In genomic region chr11:1574256-1575242, GRCh38 we compare ENCODE assay signal across 8 cellular contexts. TPM values are rescaled to one million over a fixed set of nuclear protein-coding genes. Genes with fewer than 3 reads are reported as not detected.
DNase-seq lines count a peak whose midpoint lies in the region; ATAC-seq and TF ChIP-seq lines count a peak whose summit lies in the region.

No MANE protein-coding gene starts in this region.

- H3K27ac Mint-ChIP-seq in progenitor cell of endocrine pancreas, result no peak overlapping the region

- no peaks in the 10 kb centered on the region for H3F3A ChIP-seq in SK-N-SH (replicated peaks; ENCODE audit: insufficient read depth)

- peak; percentile 60 for DNase-seq in Daoy (ENCODE audit: low read depth)
- peak; percentile 45 for DNase-seq in HK-2 (ENCODE audit: unreplicated experiment)
- peak; percentile 89 for DNase-seq in SK-N-SH
- peak; percentile 82 for DNase-seq in left ventricle myocardium superior
- peak; percentile 62 for DNase-seq in progenitor cell of endocrine pancreas (ENCODE audit: low spot score, unreplicated experiment)

- no peaks in the 10 kb centered on the region for H3K9me2 ChIP-seq in SK-N-SH

- H3K4me1 ChIP-seq in SK-N-SH (ENCODE audit: control insufficient read depth in 1 of 2, insufficient read depth in 2 of 2, low read depth in 1 of 2, low read length in 1 of 2), result peaks cover 0 to 18% of the 10 kb centered on the region in 2 experiments; a peak in 1 of 4 replicates

- intact Hi-C loops in left ventricle myocardium superior (cut with micrococcal nuclease), result no loop called here

- no peaks in the 10 kb centered on the region for H3K36me3 ChIP-seq in SK-N-SH (replicated peaks in 1 of 2; ENCODE audit: control insufficient read depth in 1 of 2, insufficient read depth in 2 of 2, low read length in 1 of 2)

- peak; percentile 70 for TF ChIP-seq RAD21 in SK-N-SH (IDR thresholded peaks at IDR 0.05; ENCODE audit: low read length)

- H3K9ac ChIP-seq in SK-N-SH, result no peak overlapping the region

- WGBS in SK-N-SH (ENCODE audit: low lambda C conversion rate), result 14% methylated on average over 16 of the region's 70 CpGs

- H3K27me3 Mint-ChIP-seq in progenitor cell of endocrine pancreas, result peaks cover 23% of the 10 kb centered on the region

- H3K9me3 Mint-ChIP-seq in progenitor cell of endocrine pancreas (ENCODE audit: low read depth), result peaks cover 12% of the 10 kb centered on the region

- H3K36me3 Mint-ChIP-seq in progenitor cell of endocrine pancreas (ENCODE audit: insufficient read depth), result peaks cover 11% of the 10 kb centered on the region

- H3K9me3 ChIP-seq in SK-N-SH, result peaks cover 3% of the 10 kb centered on the region; the same call in 1 of the 2 replicates

- peaks cover 4% of the 10 kb centered on the region; the same call in 1 of the 2 replicates for H3K27me3 ChIP-seq in SK-N-SH (ENCODE audit: insufficient read depth)

- H3K4me3 ChIP-seq in SK-N-SH (ENCODE audit: low read depth in 2 of 2, low read length in 1 of 2), result peak overlapping the region; percentile 51 to 57

- H4K20me1 ChIP-seq in SK-N-SH (ENCODE audit: insufficient read depth), result peaks cover 10% of the 10 kb centered on the region; the same call in 1 of the 2 replicates

- no peaks in the 10 kb centered on the region for H3K79me2 ChIP-seq in SK-N-SH (ENCODE audit: insufficient read depth)

- H2AFZ ChIP-seq in SK-N-SH (ENCODE audit: low read depth), result no peak overlapping the region

- TF ChIP-seq CTCF in SK-N-SH (IDR thresholded peaks at IDR 0.05) (peak; percentile 67), progenitor cell of endocrine pancreas (IDR thresholded peaks at IDR 0.05; ENCODE audit: unreplicated experiment) (peak; percentile 92)

- POLR2A ChIA-PET in SK-N-SH (lab: Yijun Ruan, JAX), result interaction anchor here (1.0 to 1.6 kb wide), 5 partner anchors 10 to 52 kb away, joined by 3 to 6 read pairs (median 4); no protein-coding TSS in a partner anchor

- TF ChIP-seq EP300 in SK-N-SH (IDR thresholded peaks at IDR 0.05; ENCODE audit: borderline replicate concordance in 1 of 2, low read depth in 1 of 2, low read length in 1 of 2), result no peak

- H3K4me3 Mint-ChIP-seq in progenitor cell of endocrine pancreas (ENCODE audit: low read depth), result peak overlapping the region; percentile 73

- no peaks in the 10 kb centered on the region for H3K4me1 Mint-ChIP-seq in progenitor cell of endocrine pancreas (ENCODE audit: low read depth)

- H3K27ac ChIP-seq in SK-N-SH (ENCODE audit: low read depth in 2 of 2, low read length in 1 of 2) (no peak overlapping the region; a peak in 1 of 4 replicates), angular gyrus (ENCODE audit: low read depth, low read length) (peak overlapping the region; percentile 82)

- CTCF ChIA-PET in SK-N-SH (lab: Yijun Ruan, JAX), result interaction anchor here (0.6 to 18.1 kb wide), 55 partner anchors 8 to 605 kb away, joined by 3 to 398 read pairs (median 4); partner anchors contain the start of genes KRTAP5-1, KRTAP5-3 and KRTAP5-5

- peak overlapping the region; percentile 82 for H3K4me2 ChIP-seq in SK-N-SH

- ATAC-seq in left ventricle myocardium superior, result peak; percentile 61
- ATAC-seq in GM21515 (IDR thresholded peaks at IDR 0.05; ENCODE audit: unreplicated experiment), result no peak
- ATAC-seq in GM21447 (IDR thresholded peaks at IDR 0.05; ENCODE audit: unreplicated experiment), result no peak

TF ChIP-seq in SK-N-SH, 30 proteins besides CTCF, POLR2A, EP300 and RAD21:
- no peak for TF ChIP-seq PBX3 (IDR thresholded peaks at IDR 0.05)
- no peak for TF ChIP-seq CHD2 (IDR thresholded peaks at IDR 0.05; ENCODE audit: low read length, partially characterized antibody)
- TF ChIP-seq JUND (IDR thresholded peaks at IDR 0.05), result no peak
- TF ChIP-seq SMC3 (IDR thresholded peaks at IDR 0.05; ENCODE audit: low read depth, low read length), result peak; percentile 83
- 0 out of 2 replicates have a peak, but pooled peaks have one; percentile 19 for TF ChIP-seq MXI1 (IDR thresholded peaks at IDR 0.05; ENCODE audit: low read depth, low read length)
- no peak for TF ChIP-seq TEAD4 (IDR thresholded peaks at IDR 0.05; ENCODE audit: borderline replicate concordance, insufficient read depth)
- TF ChIP-seq NRF1 (IDR thresholded peaks at IDR 0.05; ENCODE audit: low read depth, low read length), result no peak

RNA-seq across cellular contexts. Expression of gene DUSP8, which starts 2.5 kb away (rescaled TPM):
- 0.69 and 1.2 TPM in 2 replicates for total RNA-seq in Daoy (2014; rRNA removed; shearing (Covaris generic))
- polyA plus RNA-seq in SK-N-SH (2012; rRNA removed), result 2.0 and 2.2 TPM in 2 replicates
- 1.1 and 1.6 TPM in 2 replicates for polyA plus RNA-seq in SK-N-SH (2012; cell fraction: cytosol; rRNA removed)
- 3.9 and 5.4 TPM in 2 replicates for polyA plus RNA-seq in SK-N-SH (2012; cell fraction: nucleus; rRNA removed)
- total RNA-seq in left ventricle myocardium superior (7.7 TPM), progenitor cell of endocrine pancreas (15.2 and 15.9 TPM in 2 replicates)

RNA-seq across cellular contexts. Expression of gene KRTAP5-1, which starts 10.5 kb away (rescaled TPM):
- total RNA-seq in Daoy (2014; rRNA removed; shearing (Covaris generic)), result not detected in 2 replicates
- polyA plus RNA-seq in SK-N-SH (2012; rRNA removed), result not detected in 2 replicates
- not detected in 2 replicates for polyA plus RNA-seq in SK-N-SH (2012; cell fraction: cytosol; rRNA removed)
- polyA plus RNA-seq in SK-N-SH (2012; cell fraction: nucleus; rRNA removed), result not detected in 2 replicates
- not detected for total RNA-seq in left ventricle myocardium superior
- total RNA-seq in progenitor cell of endocrine pancreas, result not detected in 2 replicates

RNA-seq across cellular contexts. Expression of gene KRTAP5-2, which starts 23.5 kb away (rescaled TPM):
- total RNA-seq in Daoy (2014; rRNA removed; shearing (Covaris generic)), result not detected in 2 replicates
- polyA plus RNA-seq in SK-N-SH (2012; rRNA removed), result not detected in 2 replicates
- polyA plus RNA-seq in SK-N-SH (2012; cell fraction: cytosol; rRNA removed), result not detected in 2 replicates
- polyA plus RNA-seq in SK-N-SH (2012; cell fraction: nucleus; rRNA removed), result not detected in 2 replicates
- total RNA-seq in left ventricle myocardium superior (not detected), progenitor cell of endocrine pancreas (not detected in 2 replicates)

RNA-seq across cellular contexts. Expression of gene KRTAP5-3, which starts 33.7 kb away (rescaled TPM):
- total RNA-seq in Daoy (2014; rRNA removed; shearing (Covaris generic)), result not detected in 2 replicates
- not detected in 2 replicates for polyA plus RNA-seq in SK-N-SH (2012; rRNA removed)
- not detected in 2 replicates for polyA plus RNA-seq in SK-N-SH (2012; cell fraction: cytosol; rRNA removed)
- not detected in 2 replicates for polyA plus RNA-seq in SK-N-SH (2012; cell fraction: nucleus; rRNA removed)
- total RNA-seq in left ventricle myocardium superior (not detected), progenitor cell of endocrine pancreas (not detected in 2 replicates)

RNA-seq across cellular contexts. Expression of gene KRTAP5-4, which starts 47.4 kb away (rescaled TPM):
- total RNA-seq in Daoy (2014; rRNA removed; shearing (Covaris generic)), result not detected in 2 replicates
- polyA plus RNA-seq in SK-N-SH (2012; rRNA removed), result not detected in 2 replicates
- polyA plus RNA-seq in SK-N-SH (2012; cell fraction: cytosol; rRNA removed), result not detected in 2 replicates
- not detected in 2 replicates for polyA plus RNA-seq in SK-N-SH (2012; cell fraction: nucleus; rRNA removed)
- total RNA-seq in left ventricle myocardium superior (not detected), progenitor cell of endocrine pancreas (not detected in 2 replicates)
